ENCODE assay signal across 1 cellular context in the genomic region with DNA sequence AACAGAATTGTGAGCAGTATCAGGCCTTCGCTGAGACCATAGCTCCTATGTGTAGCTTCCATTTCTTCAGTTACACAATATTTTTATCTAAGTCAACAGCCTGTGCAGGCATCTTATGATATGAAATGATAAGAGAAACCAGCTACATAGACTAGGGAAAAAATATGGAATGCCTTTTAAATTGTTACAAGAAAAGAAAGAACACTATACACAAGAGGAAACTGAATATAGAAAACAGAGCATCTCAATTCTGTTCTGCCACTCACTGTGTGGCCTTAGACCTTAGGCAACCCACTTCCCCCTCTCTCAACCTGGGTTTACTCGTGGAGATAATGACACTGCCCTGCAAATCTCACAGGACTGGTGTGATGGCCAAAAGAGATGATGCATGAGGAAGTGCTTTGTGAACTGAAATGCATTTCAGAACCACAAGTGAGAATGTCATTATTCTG.
A peak's percentile ranks its signal among the peaks of the same experiment; 100 is the strongest.
TF ChIP-seq lines count a peak whose summit lies in the region.

No MANE protein-coding gene starts in this region.

TF ChIP-seq in K562, 482 proteins besides CTCF, POLR2A, EP300 and RAD21 (continued from another document and continues in another):
- TF ChIP-seq, protein P1, sequence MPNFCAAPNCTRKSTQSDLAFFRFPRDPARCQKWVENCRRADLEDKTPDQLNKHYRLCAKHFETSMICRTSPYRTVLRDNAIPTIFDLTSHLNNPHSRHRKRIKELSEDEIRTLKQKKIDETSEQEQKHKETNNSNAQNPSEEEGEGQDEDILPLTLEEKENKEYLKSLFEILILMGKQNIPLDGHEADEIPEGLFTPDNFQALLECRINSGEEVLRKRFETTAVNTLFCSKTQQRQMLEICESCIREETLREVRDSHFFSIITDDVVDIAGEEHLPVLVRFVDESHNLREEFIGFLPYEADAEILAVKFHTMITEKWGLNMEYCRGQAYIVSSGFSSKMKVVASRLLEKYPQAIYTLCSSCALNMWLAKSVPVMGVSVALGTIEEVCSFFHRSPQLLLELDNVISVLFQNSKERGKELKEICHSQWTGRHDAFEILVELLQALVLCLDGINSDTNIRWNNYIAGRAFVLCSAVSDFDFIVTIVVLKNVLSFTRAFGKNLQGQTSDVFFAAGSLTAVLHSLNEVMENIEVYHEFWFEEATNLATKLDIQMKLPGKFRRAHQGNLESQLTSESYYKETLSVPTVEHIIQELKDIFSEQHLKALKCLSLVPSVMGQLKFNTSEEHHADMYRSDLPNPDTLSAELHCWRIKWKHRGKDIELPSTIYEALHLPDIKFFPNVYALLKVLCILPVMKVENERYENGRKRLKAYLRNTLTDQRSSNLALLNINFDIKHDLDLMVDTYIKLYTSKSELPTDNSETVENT (CRISPR knock-in tag; IDR thresholded peaks at IDR 0.05): no peak
- TF ChIP-seq RCOR1 (IDR thresholded peaks at IDR 0.05; ENCODE audit: borderline replicate concordance in 1 of 2, low read depth in 2 of 2, low read length in 2 of 2) (peak in 1 of 2 experiments; percentile 94; a peak in 2 of 4 replicates), CBX2 (IDR thresholded peaks at IDR 0.05; ENCODE audit: insufficient read depth, low read length, poor library complexity, severe bottlenecking) (no peak), ZNF217 (CRISPR knock-in tag; IDR thresholded peaks at IDR 0.05) (no peak), XRCC4 (IDR thresholded peaks at IDR 0.05; ENCODE audit: extremely low read depth, insufficient read depth, insufficient read length) (no peak), EZH2 (IDR thresholded peaks at IDR 0.05; ENCODE audit: borderline replicate concordance, low read depth, low read length) (no peak), ZNF41 (CRISPR knock-in tag; conservative IDR thresholded peaks at IDR 0.05) (no peak), RBM17 (IDR thresholded peaks at IDR 0.05; ENCODE audit: borderline replicate concordance, low read depth, low read length) (no peak), PTBP1 (IDR thresholded peaks at IDR 0.05; ENCODE audit: low read depth, low read length) (no peak), SIN3A (IDR thresholded peaks at IDR 0.05; ENCODE audit: borderline replicate concordance in 2 of 2, control insufficient read depth in 1 of 2, low read depth in 2 of 2, low read length in 2 of 2) (no peak), ZNF778 (CRISPR knock-in tag; IDR thresholded peaks at IDR 0.05) (no peak), STAT5B (CRISPR knock-in tag; IDR thresholded peaks at IDR 0.05) (no peak), PTTG1 (tag; IDR thresholded peaks at IDR 0.05; ENCODE audit: low read depth) (no peak), ZNF507 (tag; conservative IDR thresholded peaks at IDR 0.05) (no peak), IFI16 (CRISPR knock-in tag; IDR thresholded peaks at IDR 0.05) (no peak), HNRNPUL1 (IDR thresholded peaks at IDR 0.05; ENCODE audit: low read length) (no peak), ZNF146 (CRISPR knock-in tag; IDR thresholded peaks at IDR 0.05; ENCODE audit: unreplicated experiment) (no peak), SIRT6 (IDR thresholded peaks at IDR 0.05; ENCODE audit: low read depth, low read length) (no peak), ZNF224 (CRISPR knock-in tag; IDR thresholded peaks at IDR 0.05) (no peak)
- TF ChIP-seq, protein P2, sequence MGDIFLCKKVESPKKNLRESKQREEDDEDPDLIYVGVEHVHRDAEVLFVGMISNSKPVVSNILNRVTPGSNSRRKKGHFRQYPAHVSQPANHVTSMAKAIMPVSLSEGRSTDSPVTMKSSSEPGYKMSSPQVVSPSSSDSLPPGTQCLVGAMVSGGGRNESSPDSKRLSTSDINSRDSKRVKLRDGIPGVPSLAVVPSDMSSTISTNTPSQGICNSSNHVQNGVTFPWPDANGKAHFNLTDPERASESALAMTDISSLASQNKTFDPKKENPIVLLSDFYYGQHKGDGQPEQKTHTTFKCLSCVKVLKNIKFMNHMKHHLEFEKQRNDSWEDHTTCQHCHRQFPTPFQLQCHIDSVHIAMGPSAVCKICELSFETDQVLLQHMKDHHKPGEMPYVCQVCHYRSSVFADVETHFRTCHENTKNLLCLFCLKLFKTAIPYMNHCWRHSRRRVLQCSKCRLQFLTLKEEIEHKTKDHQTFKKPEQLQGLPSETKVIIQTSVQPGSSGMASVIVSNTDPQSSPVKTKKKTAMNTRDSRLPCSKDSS (IDR thresholded peaks at IDR 0.05; ENCODE audit: low read depth, partially characterized antibody): no peak
- TF ChIP-seq, protein P3, sequence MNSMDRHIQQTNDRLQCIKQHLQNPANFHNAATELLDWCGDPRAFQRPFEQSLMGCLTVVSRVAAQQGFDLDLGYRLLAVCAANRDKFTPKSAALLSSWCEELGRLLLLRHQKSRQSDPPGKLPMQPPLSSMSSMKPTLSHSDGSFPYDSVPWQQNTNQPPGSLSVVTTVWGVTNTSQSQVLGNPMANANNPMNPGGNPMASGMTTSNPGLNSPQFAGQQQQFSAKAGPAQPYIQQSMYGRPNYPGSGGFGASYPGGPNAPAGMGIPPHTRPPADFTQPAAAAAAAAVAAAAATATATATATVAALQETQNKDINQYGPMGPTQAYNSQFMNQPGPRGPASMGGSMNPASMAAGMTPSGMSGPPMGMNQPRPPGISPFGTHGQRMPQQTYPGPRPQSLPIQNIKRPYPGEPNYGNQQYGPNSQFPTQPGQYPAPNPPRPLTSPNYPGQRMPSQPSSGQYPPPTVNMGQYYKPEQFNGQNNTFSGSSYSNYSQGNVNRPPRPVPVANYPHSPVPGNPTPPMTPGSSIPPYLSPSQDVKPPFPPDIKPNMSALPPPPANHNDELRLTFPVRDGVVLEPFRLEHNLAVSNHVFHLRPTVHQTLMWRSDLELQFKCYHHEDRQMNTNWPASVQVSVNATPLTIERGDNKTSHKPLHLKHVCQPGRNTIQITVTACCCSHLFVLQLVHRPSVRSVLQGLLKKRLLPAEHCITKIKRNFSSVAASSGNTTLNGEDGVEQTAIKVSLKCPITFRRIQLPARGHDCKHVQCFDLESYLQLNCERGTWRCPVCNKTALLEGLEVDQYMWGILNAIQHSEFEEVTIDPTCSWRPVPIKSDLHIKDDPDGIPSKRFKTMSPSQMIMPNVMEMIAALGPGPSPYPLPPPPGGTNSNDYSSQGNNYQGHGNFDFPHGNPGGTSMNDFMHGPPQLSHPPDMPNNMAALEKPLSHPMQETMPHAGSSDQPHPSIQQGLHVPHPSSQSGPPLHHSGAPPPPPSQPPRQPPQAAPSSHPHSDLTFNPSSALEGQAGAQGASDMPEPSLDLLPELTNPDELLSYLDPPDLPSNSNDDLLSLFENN (IDR thresholded peaks at IDR 0.05; ENCODE audit: low read depth in 2 of 2, low read length in 2 of 2): no peak
- TF ChIP-seq, protein P4, sequence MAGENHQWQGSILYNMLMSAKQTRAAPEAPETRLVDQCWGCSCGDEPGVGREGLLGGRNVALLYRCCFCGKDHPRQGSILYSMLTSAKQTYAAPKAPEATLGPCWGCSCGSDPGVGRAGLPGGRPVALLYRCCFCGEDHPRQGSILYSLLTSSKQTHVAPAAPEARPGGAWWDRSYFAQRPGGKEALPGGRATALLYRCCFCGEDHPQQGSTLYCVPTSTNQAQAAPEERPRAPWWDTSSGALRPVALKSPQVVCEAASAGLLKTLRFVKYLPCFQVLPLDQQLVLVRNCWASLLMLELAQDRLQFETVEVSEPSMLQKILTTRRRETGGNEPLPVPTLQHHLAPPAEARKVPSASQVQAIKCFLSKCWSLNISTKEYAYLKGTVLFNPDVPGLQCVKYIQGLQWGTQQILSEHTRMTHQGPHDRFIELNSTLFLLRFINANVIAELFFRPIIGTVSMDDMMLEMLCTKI (IDR thresholded peaks at IDR 0.05; ENCODE audit: partially characterized antibody): no peak
- TF ChIP-seq, protein P5, sequence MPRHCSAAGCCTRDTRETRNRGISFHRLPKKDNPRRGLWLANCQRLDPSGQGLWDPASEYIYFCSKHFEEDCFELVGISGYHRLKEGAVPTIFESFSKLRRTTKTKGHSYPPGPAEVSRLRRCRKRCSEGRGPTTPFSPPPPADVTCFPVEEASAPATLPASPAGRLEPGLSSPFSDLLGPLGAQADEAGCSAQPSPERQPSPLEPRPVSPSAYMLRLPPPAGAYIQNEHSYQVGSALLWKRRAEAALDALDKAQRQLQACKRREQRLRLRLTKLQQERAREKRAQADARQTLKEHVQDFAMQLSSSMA (CRISPR knock-in tag; IDR thresholded peaks at IDR 0.05): no peak
- TF ChIP-seq, protein P6, sequence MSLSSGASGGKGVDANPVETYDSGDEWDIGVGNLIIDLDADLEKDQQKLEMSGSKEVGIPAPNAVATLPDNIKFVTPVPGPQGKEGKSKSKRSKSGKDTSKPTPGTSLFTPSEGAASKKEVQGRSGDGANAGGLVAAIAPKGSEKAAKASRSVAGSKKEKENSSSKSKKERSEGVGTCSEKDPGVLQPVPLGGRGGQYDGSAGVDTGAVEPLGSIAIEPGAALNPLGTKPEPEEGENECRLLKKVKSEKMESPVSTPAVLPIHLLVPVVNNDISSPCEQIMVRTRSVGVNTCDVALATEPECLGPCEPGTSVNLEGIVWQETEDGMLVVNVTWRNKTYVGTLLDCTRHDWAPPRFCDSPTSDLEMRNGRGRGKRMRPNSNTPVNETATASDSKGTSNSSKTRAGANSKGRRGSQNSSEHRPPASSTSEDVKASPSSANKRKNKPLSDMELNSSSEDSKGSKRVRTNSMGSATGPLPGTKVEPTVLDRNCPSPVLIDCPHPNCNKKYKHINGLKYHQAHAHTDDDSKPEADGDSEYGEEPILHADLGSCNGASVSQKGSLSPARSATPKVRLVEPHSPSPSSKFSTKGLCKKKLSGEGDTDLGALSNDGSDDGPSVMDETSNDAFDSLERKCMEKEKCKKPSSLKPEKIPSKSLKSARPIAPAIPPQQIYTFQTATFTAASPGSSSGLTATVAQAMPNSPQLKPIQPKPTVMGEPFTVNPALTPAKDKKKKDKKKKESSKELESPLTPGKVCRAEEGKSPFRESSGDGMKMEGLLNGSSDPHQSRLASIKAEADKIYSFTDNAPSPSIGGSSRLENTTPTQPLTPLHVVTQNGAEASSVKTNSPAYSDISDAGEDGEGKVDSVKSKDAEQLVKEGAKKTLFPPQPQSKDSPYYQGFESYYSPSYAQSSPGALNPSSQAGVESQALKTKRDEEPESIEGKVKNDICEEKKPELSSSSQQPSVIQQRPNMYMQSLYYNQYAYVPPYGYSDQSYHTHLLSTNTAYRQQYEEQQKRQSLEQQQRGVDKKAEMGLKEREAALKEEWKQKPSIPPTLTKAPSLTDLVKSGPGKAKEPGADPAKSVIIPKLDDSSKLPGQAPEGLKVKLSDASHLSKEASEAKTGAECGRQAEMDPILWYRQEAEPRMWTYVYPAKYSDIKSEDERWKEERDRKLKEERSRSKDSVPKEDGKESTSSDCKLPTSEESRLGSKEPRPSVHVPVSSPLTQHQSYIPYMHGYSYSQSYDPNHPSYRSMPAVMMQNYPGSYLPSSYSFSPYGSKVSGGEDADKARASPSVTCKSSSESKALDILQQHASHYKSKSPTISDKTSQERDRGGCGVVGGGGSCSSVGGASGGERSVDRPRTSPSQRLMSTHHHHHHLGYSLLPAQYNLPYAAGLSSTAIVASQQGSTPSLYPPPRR (CRISPR knock-in tag; IDR thresholded peaks at IDR 0.05; ENCODE audit: borderline replicate concordance): no peak
- TF ChIP-seq, protein P7, sequence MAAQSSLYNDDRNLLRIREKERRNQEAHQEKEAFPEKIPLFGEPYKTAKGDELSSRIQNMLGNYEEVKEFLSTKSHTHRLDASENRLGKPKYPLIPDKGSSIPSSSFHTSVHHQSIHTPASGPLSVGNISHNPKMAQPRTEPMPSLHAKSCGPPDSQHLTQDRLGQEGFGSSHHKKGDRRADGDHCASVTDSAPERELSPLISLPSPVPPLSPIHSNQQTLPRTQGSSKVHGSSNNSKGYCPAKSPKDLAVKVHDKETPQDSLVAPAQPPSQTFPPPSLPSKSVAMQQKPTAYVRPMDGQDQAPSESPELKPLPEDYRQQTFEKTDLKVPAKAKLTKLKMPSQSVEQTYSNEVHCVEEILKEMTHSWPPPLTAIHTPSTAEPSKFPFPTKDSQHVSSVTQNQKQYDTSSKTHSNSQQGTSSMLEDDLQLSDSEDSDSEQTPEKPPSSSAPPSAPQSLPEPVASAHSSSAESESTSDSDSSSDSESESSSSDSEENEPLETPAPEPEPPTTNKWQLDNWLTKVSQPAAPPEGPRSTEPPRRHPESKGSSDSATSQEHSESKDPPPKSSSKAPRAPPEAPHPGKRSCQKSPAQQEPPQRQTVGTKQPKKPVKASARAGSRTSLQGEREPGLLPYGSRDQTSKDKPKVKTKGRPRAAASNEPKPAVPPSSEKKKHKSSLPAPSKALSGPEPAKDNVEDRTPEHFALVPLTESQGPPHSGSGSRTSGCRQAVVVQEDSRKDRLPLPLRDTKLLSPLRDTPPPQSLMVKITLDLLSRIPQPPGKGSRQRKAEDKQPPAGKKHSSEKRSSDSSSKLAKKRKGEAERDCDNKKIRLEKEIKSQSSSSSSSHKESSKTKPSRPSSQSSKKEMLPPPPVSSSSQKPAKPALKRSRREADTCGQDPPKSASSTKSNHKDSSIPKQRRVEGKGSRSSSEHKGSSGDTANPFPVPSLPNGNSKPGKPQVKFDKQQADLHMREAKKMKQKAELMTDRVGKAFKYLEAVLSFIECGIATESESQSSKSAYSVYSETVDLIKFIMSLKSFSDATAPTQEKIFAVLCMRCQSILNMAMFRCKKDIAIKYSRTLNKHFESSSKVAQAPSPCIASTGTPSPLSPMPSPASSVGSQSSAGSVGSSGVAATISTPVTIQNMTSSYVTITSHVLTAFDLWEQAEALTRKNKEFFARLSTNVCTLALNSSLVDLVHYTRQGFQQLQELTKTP (IDR thresholded peaks at IDR 0.05; ENCODE audit: low read depth in 1 of 2, partially characterized antibody in 2 of 2): no peak
